In genomic region chr4:14835708-14836107, GRCh38 we compare ENCODE assay signal across 25 cellular contexts.
A peak's percentile ranks its signal among the peaks of the same experiment; 100 is the strongest.
DNase-seq lines count a peak whose midpoint lies in the region; ATAC-seq, FAIRE-seq and TF ChIP-seq lines count a peak whose summit lies in the region.
"Had no signal": no experiment of that assay in that cellular context is flagged by ENCODE, and none has a peak within 500 bp of the region (broad histone marks: within the 10 kb centered on the region; RNA-seq: fewer than 3 reads in every experiment).

No MANE protein-coding gene starts in this region.

- H3K4me1 ChIP-seq in right lobe of liver, result peaks cover 0 to 10% (median 0%) of the 10 kb centered on the region in 4 donors
- H3K4me1 ChIP-seq in HepG2 (ENCODE audit: insufficient read depth, low read length), result no peaks in the 10 kb centered on the region
- peaks cover 14% of the 10 kb centered on the region for H3K4me1 ChIP-seq in body of pancreas
- H3K4me1 ChIP-seq: BE2C had no signal

- H3K36me3 ChIP-seq in right lobe of liver (no peaks in the 10 kb centered on the region), HepG2 (replicated peaks in 1 of 2; ENCODE audit: control insufficient read depth in 1 of 2, insufficient read depth in 2 of 2, low read length in 2 of 2) (no peaks in the 10 kb centered on the region), body of pancreas (replicated peaks in 1 of 2; ENCODE audit: insufficient read depth in 1 of 2, low read depth in 2 of 2) (no peaks in the 10 kb centered on the region)
- H3K36me3 ChIP-seq: BE2C had no signal

- no peak for TF ChIP-seq EP300 in HepG2 (IDR thresholded peaks at IDR 0.05; ENCODE audit: low read depth in 2 of 2, low read length in 2 of 2)
- no peak for TF ChIP-seq EP300 in HepG2 (CRISPR knock-in tag; IDR thresholded peaks at IDR 0.05; ENCODE audit: borderline replicate concordance)

- no TSS peak for BruUV-seq in HepG2 (replicated peaks; lab: Mats Ljungman, UMichigan)

- H3K4me2 ChIP-seq in HepG2 (ENCODE audit: low read depth, low read length), result no peak overlapping the region

- H3K27ac ChIP-seq in right lobe of liver (peak overlapping the region in 1 of 3 donors; percentile 3), HepG2 (ENCODE audit: extremely low read length, insufficient read depth, low read length) (no peak overlapping the region), body of pancreas (no peak overlapping the region)
- H3K27ac ChIP-seq: HL-60, SK-N-MC had no signal

- H3K9ac ChIP-seq in HepG2 (ENCODE audit: insufficient read depth, low read depth, low read length), result no peak overlapping the region

- H3K9me3 ChIP-seq in right lobe of liver (no peaks in the 10 kb centered on the region), HepG2 (ENCODE audit: low read length) (peaks cover 7% of the 10 kb centered on the region; the same call in 1 of the 2 replicates), body of pancreas (no peaks in the 10 kb centered on the region)
- H3K9me3 ChIP-seq: BE2C had no signal

- no CpG with 5 or more reads among the region's 2 CpGs for WGBS in right lobe of liver (ENCODE audit: insufficient coverage, low coverage, low lambda C conversion rate, missing lambda C conversion rate)
- 53% methylated on average over 2 of the region's 2 CpGs for WGBS in HepG2 (ENCODE audit: low lambda C conversion rate)
- WGBS in body of pancreas, 2 donors, result 92 to 100% methylated on average over 2 of the region's 2 CpGs

- H4K20me1 ChIP-seq in HepG2 (ENCODE audit: insufficient read depth, low read length), result no peaks in the 10 kb centered on the region

- H3K79me2 ChIP-seq in HepG2 (ENCODE audit: insufficient read depth, low read length), result no peaks in the 10 kb centered on the region

- no peak for TF ChIP-seq CTCF in right lobe of liver (IDR thresholded peaks at IDR 0.05)
- TF ChIP-seq CTCF in HepG2 (CRISPR knock-in tag; IDR thresholded peaks at IDR 0.05), result no peak
- no peak for TF ChIP-seq CTCF in body of pancreas (IDR thresholded peaks at IDR 0.05)

- no peak for DNase-seq in right lobe of liver
- no peak for DNase-seq in HepG2 (ENCODE audit: low spot score)
- no peak for DNase-seq in body of pancreas
- peak; percentile 44 for DNase-seq in myocyte (ENCODE audit: low read depth)
- DNase-seq in activated naive CD4-positive, alpha-beta T cell (lab: John Stamatoyannopoulos, UW), result no peak
- no peak for DNase-seq in Ammon's horn (ENCODE audit: low spot score)
- DNase-seq: BE2C; CD8-positive, alpha-beta memory T cell; DMS 273 treated with DMSO at 0.1 percent for 48 hours; DMS79; GF-D8; NCI-H1092; NCI-H1417 treated with DMSO at 0.1 percent for 48 hours; NCI-H1694 treated with DMSO at 0.1 percent for 48 hours; NCI-H2081; NCI-H446; NCI-H526; SHP77 treated with DMSO at 0.1 percent for 48 hours had no signal

- ATAC-seq in right lobe of liver (peak; percentile 10 to 49 (median 19)), HepG2 (no peak), body of pancreas (peak; percentile 26), GM19467 (IDR thresholded peaks at IDR 0.05; ENCODE audit: unreplicated experiment) (no peak)
- ATAC-seq: HCT116, Panc1 had no signal

- TF ChIP-seq RAD21 in HepG2 (CRISPR knock-in tag; IDR thresholded peaks at IDR 0.05), result no peak

- no peak overlapping the region for H2AFZ ChIP-seq in HepG2 (ENCODE audit: low read length)

- FAIRE-seq in HepG2 (lab: Jason Lieb, UNC), result no peak
- FAIRE-seq: GM12892, H1 had no signal

- CTCF ChIA-PET in HepG2 (lab: Yijun Ruan, JAX; ENCODE audit: low intra/inter-chr PET ratio, low total read pairs), result no interaction called here

- H3K4me3 ChIP-seq in right lobe of liver (no peak overlapping the region), HepG2 (replicated peaks in 1 of 3; ENCODE audit: insufficient read depth in 1 of 3, low read depth in 2 of 3, low read length in 3 of 3) (no peak overlapping the region), body of pancreas (no peak overlapping the region)
- H3K4me3 ChIP-seq: SK-N-MC had no signal

- H3K27me3 ChIP-seq in right lobe of liver (no peaks in the 10 kb centered on the region), HepG2 (ENCODE audit: control insufficient read depth in 1 of 2, insufficient read depth in 2 of 2, low read length in 2 of 2) (no peaks in the 10 kb centered on the region), body of pancreas (no peaks in the 10 kb centered on the region)
- H3K27me3 ChIP-seq: BE2C had no signal

- intact Hi-C loops in right lobe of liver (cut with DNase I), result no loop called here
- intact Hi-C loops in HepG2 (cut with micrococcal nuclease; ENCODE audit: unreplicated experiment), result no loop called here
- intact Hi-C loops in body of pancreas (cut with DNase I), result no loop called here

- TF ChIP-seq POLR2A in right lobe of liver (IDR thresholded peaks at IDR 0.05) (no peak), HepG2 (IDR thresholded peaks at IDR 0.05; ENCODE audit: insufficient read depth in 1 of 2, low read depth in 2 of 2, low read length in 2 of 2) (no peak), body of pancreas (IDR thresholded peaks at IDR 0.05) (no peak)

- POLR2A ChIA-PET in HepG2 (lab: Yijun Ruan, JAX), result no interaction called here

- in situ Hi-C loops in HepG2 (cut with HindIII; ENCODE audit: extremely low pct_ligation_motif_present, low pct_unique_long_range_greater_than_20kb), result no loop called here

TF ChIP-seq in HepG2, 621 proteins besides CTCF, POLR2A, EP300 and RAD21 (continues in another document):
- no peak for TF ChIP-seq ZNF263 (CRISPR knock-in tag; IDR thresholded peaks at IDR 0.05)
- no peak for TF ChIP-seq MLLT10 (CRISPR knock-in tag; IDR thresholded peaks at IDR 0.05)
- no peak for TF ChIP-seq PPARG (CRISPR knock-in tag; conservative IDR thresholded peaks at IDR 0.05)
- TF ChIP-seq DZIP1 (CRISPR knock-in tag; IDR thresholded peaks at IDR 0.05), result no peak
- no peak for TF ChIP-seq KMT2B (CRISPR knock-in tag; IDR thresholded peaks at IDR 0.05)
- TF ChIP-seq ZNF329 (CRISPR knock-in tag; IDR thresholded peaks at IDR 0.05; ENCODE audit: low read depth), result no peak
- no peak for TF ChIP-seq SP140L (CRISPR knock-in tag; IDR thresholded peaks at IDR 0.05; ENCODE audit: borderline replicate concordance)
- TF ChIP-seq ZNF138 (CRISPR knock-in tag; IDR thresholded peaks at IDR 0.05; ENCODE audit: low read depth), result no peak
- no peak for TF ChIP-seq ZNF687 (CRISPR knock-in tag; IDR thresholded peaks at IDR 0.05)
- no peak for TF ChIP-seq ZNF790 (CRISPR knock-in tag; IDR thresholded peaks at IDR 0.05; ENCODE audit: borderline replicate concordance)
- no peak for TF ChIP-seq EHMT2 (IDR thresholded peaks at IDR 0.05; ENCODE audit: borderline replicate concordance, low read depth, low read length)
- TF ChIP-seq ZNF576 (CRISPR knock-in tag; IDR thresholded peaks at IDR 0.05), result no peak

Comparison
In these comparisons a context has a peak if more than half of its experiments do, and no peak if none do; other contexts are left out.
1. ATAC-seq: peak in right lobe of liver (4 of 4) and body of pancreas (single experiment); none in HepG2 (single experiment) and GM19467 (single experiment).